ENCODE assay signal across 8 cellular contexts in genomic region chr4:89056953-89057398, GRCh38.
DNase-seq lines count a peak whose midpoint lies in the region; ATAC-seq and TF ChIP-seq lines count a peak whose summit lies in the region.

FAM13A (minus strand) TSS chr4:89057185; CDS start chr4:89056964, 221 bp downstream.

- whole genome bisulfite sequencing in iPS DF 6.9 (ENCODE audit: insufficient coverage, insufficient read length) = no CpG with 5 or more reads among the region's 9 CpGs

- no peaks in the 10 kb centered on the region for H3K9me3 ChIP-seq in iPS DF 6.9 (ENCODE audit: control insufficient read depth, insufficient read depth, low read length)

- DNase-seq in GM12865 (ENCODE audit: low read depth) (peak; percentile 3), NCI-H524 (lab: John Stamatoyannopoulos, UW) (peak; percentile 88 to 93), brain pericyte (ENCODE audit: low read depth, low spot score) (peak; percentile 84), iPS DF 6.9 (ENCODE audit: low read depth, low spot score) (peak; percentile 83), activated gamma-delta T cell treated with Interleukin-2 at 50 U/mL for 16 hours (no peak)
- DNase-seq in activated naive CD4-positive, alpha-beta T cell treated with anti-CD3 and anti-CD28 coated beads, Interleukin-2, amount 50 U/mL, for 16 hours = no peak

- H3K36me3 ChIP-seq in iPS DF 6.9 (ENCODE audit: control insufficient read depth, insufficient read depth, low read length) (no peaks in the 10 kb centered on the region), rectal smooth muscle tissue (ENCODE audit: control insufficient read depth, insufficient read depth, low read length) (no peaks in the 10 kb centered on the region)

- TF ChIP-seq CTCF in GM12865 (IDR thresholded peaks at IDR 0.05; ENCODE audit: insufficient read depth, low read depth, low read length, missing control alignments) = no peak

- H3K27ac ChIP-seq in iPS DF 6.9 (ENCODE audit: low read length) (no peak within 1 kb of the TSS), rectal smooth muscle tissue (ENCODE audit: low read depth, low read length) (peak within 1 kb of the TSS; percentile 79)

- H3K4me1 ChIP-seq in iPS DF 6.9 (ENCODE audit: control insufficient read depth, insufficient read depth, low read length) = peaks cover 2% of the 10 kb centered on the region; the same call in 1 of the 2 replicates
- peaks cover 2% of the 10 kb centered on the region for H3K4me1 ChIP-seq in rectal smooth muscle tissue (ENCODE audit: control insufficient read depth, insufficient read depth, low read length)

- ATAC-seq in HG03108 (IDR thresholded peaks at IDR 0.05; ENCODE audit: unreplicated experiment) = peak; percentile 51

- H3K9ac ChIP-seq in rectal smooth muscle tissue (ENCODE audit: low read length) = peak within 1 kb of the TSS; percentile 49

- no peaks in the 10 kb centered on the region for H3K27me3 ChIP-seq in iPS DF 6.9 (ENCODE audit: control insufficient read depth, insufficient read depth, low read length)
- no peaks in the 10 kb centered on the region for H3K27me3 ChIP-seq in rectal smooth muscle tissue (ENCODE audit: control insufficient read depth, insufficient read depth, low read length)

- H3K4me3 ChIP-seq in GM12865 (ENCODE audit: low read depth, low read length) = no peak within 1 kb of the TSS
- peak within 1 kb of the TSS; percentile 50; the same call in 1 of the 2 replicates for H3K4me3 ChIP-seq in iPS DF 6.9 (ENCODE audit: low read length)
- peak within 1 kb of the TSS; percentile 70 for H3K4me3 ChIP-seq in rectal smooth muscle tissue (ENCODE audit: low read length)

Comparison
In these comparisons a context has a peak if more than half of its experiments do, and no peak if none do; other contexts are left out.
1. DNase-seq: peak in GM12865 (single experiment), NCI-H524 (2 of 2), brain pericyte (single experiment) and iPS DF 6.9 (single experiment); none in activated gamma-delta T cell treated with Interleukin-2 at 50 U/mL for 16 hours (single experiment) and activated naive CD4-positive, alpha-beta T cell treated with anti-CD3 and anti-CD28 coated beads, Interleukin-2, amount 50 U/mL, for 16 hours (single experiment).